10 cellular contexts compared by ENCODE assay signal in genomic region chr11:19660076-19660475, GRCh38. TPM values are rescaled to one million over a fixed set of nuclear protein-coding genes. Genes with fewer than 3 reads are reported as not detected.
A peak's percentile ranks its signal among the peaks of the same experiment; 100 is the strongest.
DNase-seq lines count a peak whose midpoint lies in the region; ATAC-seq and TF ChIP-seq lines count a peak whose summit lies in the region.
"Had no signal": no experiment of that assay in that cellular context is flagged by ENCODE, and none has a peak within 500 bp of the region (broad histone marks: within the 10 kb centered on the region; RNA-seq: fewer than 3 reads in every experiment).

No MANE protein-coding gene starts in this region.

- ATAC-seq in HG02588 (IDR thresholded peaks at IDR 0.05; ENCODE audit: unreplicated experiment), result peak; percentile 99
- ATAC-seq in heart right ventricle, result no peak

- H3K27me3 ChIP-seq in stomach smooth muscle (ENCODE audit: control insufficient read depth in 1 of 2, insufficient read depth in 2 of 2, low read length in 2 of 2) (no peaks in the 10 kb centered on the region), heart right ventricle (no peaks in the 10 kb centered on the region)

- TF ChIP-seq CTCF in heart right ventricle (IDR thresholded peaks at IDR 0.05), result no peak

- DNase-seq in activated T-helper 1 cell treated with Interleukin-2 at 50 U/mL for 16 hours (ENCODE audit: low read depth), result peak; percentile 5
- no peak for DNase-seq in activated T-helper 1 cell treated with anti-CD3 and anti-CD28 coated beads, Interleukin-12 subunit alpha, Interleukin-12 subunit beta, Interleukin-2, Interleukin-4 antibody, amounts not matched to agents 30 ng/mL and 10 ng/mL and 1 ng/mL, durations not matched to agents 14 hours and 24 hours and 36 hours (ENCODE audit: low spot score)
- DNase-seq in NCI-H2196 (lab: John Stamatoyannopoulos, UW; ENCODE audit: unreplicated experiment), result peak; percentile 72
- peak; percentile 74 for DNase-seq in epithelial cell of prostate (ENCODE audit: low read depth, low spot score)
- DNase-seq in heart right ventricle, result no peak
- DNase-seq in DMS79 (lab: John Stamatoyannopoulos, UW), result no peak

- intact Hi-C loops in activated T-helper 1 cell treated with anti-CD3 and anti-CD28 coated beads, Interleukin-12 subunit alpha, Interleukin-12 subunit beta, Interleukin-2, Interleukin-4 antibody, amounts not matched to agents 30 ng/mL and 10 ng/mL and 1 ng/mL, durations not matched to agents 14 hours and 24 hours and 36 hours (cut with micrococcal nuclease), result no loop called here
- intact Hi-C loops in heart right ventricle (cut with DNase I), result no loop called here

- peaks cover 5% of the 10 kb centered on the region for H3K4me1 Mint-ChIP-seq in activated T-helper 1 cell treated with anti-CD3 and anti-CD28 coated beads, Interleukin-12 subunit alpha, Interleukin-12 subunit beta, Interleukin-2, Interleukin-4 antibody, amounts not matched to agents 30 ng/mL and 10 ng/mL and 1 ng/mL, durations not matched to agents 14 hours and 24 hours and 36 hours (ENCODE audit: low read depth)

- WGBS in heart right ventricle, 2 donors, result 58 to 65% methylated on average over 5 of the region's 5 CpGs

- H3K36me3 ChIP-seq in stomach smooth muscle (ENCODE audit: control insufficient read depth in 2 of 2, insufficient read depth in 2 of 2, low read length in 2 of 2) (no peaks in the 10 kb centered on the region), heart right ventricle (no peaks in the 10 kb centered on the region)
- H3K36me3 ChIP-seq: neutrophil had no signal

- H3K4me1 ChIP-seq in stomach smooth muscle (ENCODE audit: control insufficient read depth, insufficient read depth, low read length) (peaks cover 10% of the 10 kb centered on the region), heart right ventricle (peaks cover under 1 to 6% (median 4%) of the 10 kb centered on the region in 9 donors)
- H3K4me1 ChIP-seq: Caco-2 had no signal

- H3K9ac ChIP-seq in stomach smooth muscle (ENCODE audit: low read length in 2 of 2), result peak overlapping the region; percentile 24 to 36

- H3K9me3 ChIP-seq in stomach smooth muscle (ENCODE audit: control insufficient read depth in 2 of 2, low read length in 2 of 2), result no peaks in the 10 kb centered on the region
- H3K9me3 ChIP-seq in heart right ventricle, result no peaks in the 10 kb centered on the region
- H3K9me3 ChIP-seq: Caco-2, neutrophil had no signal

- no peak overlapping the region for H3K27ac Mint-ChIP-seq in activated T-helper 1 cell treated with anti-CD3 and anti-CD28 coated beads, Interleukin-12 subunit alpha, Interleukin-12 subunit beta, Interleukin-2, Interleukin-4 antibody, amounts not matched to agents 30 ng/mL and 10 ng/mL and 1 ng/mL, durations not matched to agents 14 hours and 24 hours and 36 hours

- H3K4me3 ChIP-seq in stomach smooth muscle (ENCODE audit: low read length in 2 of 2), result no peak overlapping the region
- H3K4me3 ChIP-seq in heart right ventricle, result no peak overlapping the region

- H3K27me3 Mint-ChIP-seq in activated T-helper 1 cell treated with anti-CD3 and anti-CD28 coated beads, Interleukin-12 subunit alpha, Interleukin-12 subunit beta, Interleukin-2, Interleukin-4 antibody, amounts not matched to agents 30 ng/mL and 10 ng/mL and 1 ng/mL, durations not matched to agents 14 hours and 24 hours and 36 hours (ENCODE audit: insufficient read depth), result peaks cover 8% of the 10 kb centered on the region

- no peak overlapping the region for H3K4me3 Mint-ChIP-seq in activated T-helper 1 cell treated with anti-CD3 and anti-CD28 coated beads, Interleukin-12 subunit alpha, Interleukin-12 subunit beta, Interleukin-2, Interleukin-4 antibody, amounts not matched to agents 30 ng/mL and 10 ng/mL and 1 ng/mL, durations not matched to agents 14 hours and 24 hours and 36 hours

- H3K36me3 Mint-ChIP-seq in activated T-helper 1 cell treated with anti-CD3 and anti-CD28 coated beads, Interleukin-12 subunit alpha, Interleukin-12 subunit beta, Interleukin-2, Interleukin-4 antibody, amounts not matched to agents 30 ng/mL and 10 ng/mL and 1 ng/mL, durations not matched to agents 14 hours and 24 hours and 36 hours (ENCODE audit: low read depth), result no peaks in the 10 kb centered on the region

- H3K27ac ChIP-seq in epithelial cell of prostate, result peak overlapping the region; percentile 50
- H3K27ac ChIP-seq in stomach smooth muscle (ENCODE audit: low read length), result peak overlapping the region; percentile 81
- no peak overlapping the region for H3K27ac ChIP-seq in heart right ventricle
- H3K27ac ChIP-seq: neutrophil had no signal

- no peaks in the 10 kb centered on the region for H3K9me3 Mint-ChIP-seq in activated T-helper 1 cell treated with anti-CD3 and anti-CD28 coated beads, Interleukin-12 subunit alpha, Interleukin-12 subunit beta, Interleukin-2, Interleukin-4 antibody, amounts not matched to agents 30 ng/mL and 10 ng/mL and 1 ng/mL, durations not matched to agents 14 hours and 24 hours and 36 hours

RNA-seq across cellular contexts. Expression of gene NAV2, which starts 52.6 kb away (rescaled TPM):
- total RNA-seq in activated T-helper 1 cell treated with anti-CD3 and anti-CD28 coated beads, Interleukin-12 subunit alpha, Interleukin-12 subunit beta, Interleukin-2, Interleukin-4 antibody, amounts not matched to agents 30 ng/mL and 10 ng/mL and 1 ng/mL, durations not matched to agents 14 hours and 24 hours and 36 hours, result 0.12 and 0.34 TPM in 2 replicates
- 10 to 100 TPM; 11.3 to 34.7 (median 23.7) TPM for total RNA-seq in heart right ventricle
- 1 to 10 TPM; 6.9 to 9.1 TPM for polyA plus RNA-seq in heart right ventricle

Comparison
In these comparisons a context has a peak if more than half of its experiments do, and no peak if none do; other contexts are left out.
1. DNase-seq: peak in activated T-helper 1 cell treated with Interleukin-2 at 50 U/mL for 16 hours (single experiment), NCI-H2196 (single experiment) and epithelial cell of prostate (single experiment); none in activated T-helper 1 cell treated with anti-CD3 and anti-CD28 coated beads, Interleukin-12 subunit alpha, Interleukin-12 subunit beta, Interleukin-2, Interleukin-4 antibody, amounts not matched to agents 30 ng/mL and 10 ng/mL and 1 ng/mL, durations not matched to agents 14 hours and 24 hours and 36 hours (single experiment), heart right ventricle (0 of 2) and DMS79 (single experiment).
2. H3K27ac ChIP-seq: peak in epithelial cell of prostate (single experiment) and stomach smooth muscle (single experiment); none in heart right ventricle (0 of 10).